In genomic region chr3:80586338-80586737, GRCh38 we compare ENCODE assay signal across 7 cellular contexts.
"Had no signal": no experiment of that assay in that cellular context is flagged by ENCODE, and none has a peak within 500 bp of the region (broad histone marks: within the 10 kb centered on the region; RNA-seq: fewer than 3 reads in every experiment).

No MANE protein-coding gene starts in this region.

- H3K9ac ChIP-seq: GM23248 had no signal

- H3K9me3 Mint-ChIP-seq: H9 had no signal

- FAIRE-seq: H54, HTR-8/SVneo had no signal

- H3K4me3 ChIP-seq: GM23248 had no signal

- DNase-seq: GM23248, GOT3, H9, HCEC 1CT, KBM-7 had no signal

- H3K27ac ChIP-seq: GM23248 had no signal

- H3K4me3 Mint-ChIP-seq: H9 had no signal

- H2AFZ ChIP-seq: GM23248 had no signal

- H3K27ac Mint-ChIP-seq: H9 had no signal
